In genomic region chr2:121554998-121555397, GRCh38 we compare ENCODE assay signal across 24 cellular contexts. TPM values are rescaled to one million over a fixed set of nuclear protein-coding genes. Genes with fewer than 3 reads are reported as not detected.
DNase-seq lines count a peak whose midpoint lies in the region; ATAC-seq and TF ChIP-seq lines count a peak whose summit lies in the region.
"Had no signal": no experiment of that assay in that cellular context is flagged by ENCODE, and none has a peak within 500 bp of the region (broad histone marks: within the 10 kb centered on the region; RNA-seq: fewer than 3 reads in every experiment).

No MANE protein-coding gene starts in this region.

- CTCF ChIA-PET in CD8-positive, alpha-beta memory T cell (lab: Charles Lee), result interaction anchor here (1.2 kb wide), 1 partner anchor 12 kb away, joined by 3 read pairs; no protein-coding TSS in a partner anchor

- H3K36me3 ChIP-seq in CD8-positive, alpha-beta memory T cell (ENCODE audit: insufficient read depth, low read length), result no peaks in the 10 kb centered on the region
- no peaks in the 10 kb centered on the region for H3K36me3 ChIP-seq in gastrocnemius medialis
- H3K36me3 ChIP-seq: uterus had no signal

- peak overlapping the region in 1 of 7 donors; percentile 0 for H3K4me3 Mint-ChIP-seq in CD8-positive, alpha-beta memory T cell
- H3K4me3 Mint-ChIP-seq: activated CD4-positive, alpha-beta memory T cell treated with anti-CD3 and anti-CD28 coated beads for 36 hours; activated naive CD4-positive, alpha-beta T cell treated with anti-CD3 and anti-CD28 coated beads, Interleukin-2, amount 50 U/mL, for 24 hours had no signal

- H3K27ac Mint-ChIP-seq in CD8-positive, alpha-beta memory T cell, result peak overlapping the region in 5 of 8 donors; percentile 7 to 56 (median 36)
- H3K27ac Mint-ChIP-seq: activated CD4-positive, alpha-beta memory T cell treated with anti-CD3 and anti-CD28 coated beads for 36 hours; activated naive CD4-positive, alpha-beta T cell treated with anti-CD3 and anti-CD28 coated beads, Interleukin-2, amount 50 U/mL, for 24 hours had no signal

- no peaks in the 10 kb centered on the region for H3K27me3 Mint-ChIP-seq in CD8-positive, alpha-beta memory T cell
- H3K27me3 Mint-ChIP-seq: activated CD4-positive, alpha-beta memory T cell treated with anti-CD3 and anti-CD28 coated beads for 36 hours; activated naive CD4-positive, alpha-beta T cell treated with anti-CD3 and anti-CD28 coated beads, Interleukin-2, amount 50 U/mL, for 24 hours had no signal

- in situ Hi-C loops in gastrocnemius medialis (cut with MboI; ENCODE audit: low sequenced_read_pairs in 4 of 4) (no loop called here), ACHN (cut with HindIII; ENCODE audit: low pct_ligation_motif_present, low pct_unique_long_range_greater_than_20kb, low sequenced_read_pairs) (no loop called here)

- no peaks in the 10 kb centered on the region for H3K9me3 Mint-ChIP-seq in CD8-positive, alpha-beta memory T cell
- H3K9me3 Mint-ChIP-seq: activated naive CD4-positive, alpha-beta T cell treated with anti-CD3 and anti-CD28 coated beads, Interleukin-2, amount 50 U/mL, for 24 hours had no signal

- no peak for DNase-seq in CD8-positive, alpha-beta memory T cell
- DNase-seq in NCI-H2171 (lab: John Stamatoyannopoulos, UW) (peak; percentile 22), left cardiac atrium (no peak), gastrocnemius medialis (no peak), ACHN (no peak), lower leg skin (ENCODE audit: low spot score in 2 of 2) (no peak)
- no peak for DNase-seq in activated naive CD4-positive, alpha-beta T cell (lab: John Stamatoyannopoulos, UW)
- DNase-seq: activated CD4-positive, alpha-beta memory T cell treated with anti-CD3 and anti-CD28 coated beads for 36 hours; activated T-cell treated with anti-CD3 and anti-CD28 coated beads, Interleukin-2, amount 50 U/mL, for 1 hour; cortex of kidney; hippocampal formation; islet precursor cell; MM.1S; mucosa of descending colon; NCI-H1694 treated with DMSO at 0.1 percent for 48 hours; NCI-H524; SHP77; stimulated activated CD4-positive, alpha-beta T cell treated with anti-CD3 and anti-CD28 coated beads, Interleukin-2, amount 100 ng/mL, for 48 hours; uterus had no signal

- no peak for TF ChIP-seq POLR2A in gastrocnemius medialis (IDR thresholded peaks at IDR 0.05)
- no peak for TF ChIP-seq POLR2A in lower leg skin (IDR thresholded peaks at IDR 0.05)

- no peaks in the 10 kb centered on the region for H3K27me3 ChIP-seq in CD8-positive, alpha-beta memory T cell (ENCODE audit: insufficient read depth, low read length, poor library complexity, severe bottlenecking)
- H3K27me3 ChIP-seq in gastrocnemius medialis, result no peaks in the 10 kb centered on the region
- H3K27me3 ChIP-seq: uterus had no signal

- WGBS in lower leg skin, 2 donors, result 88% methylated on average over 7 of the region's 7 CpGs

- POLR2A ChIA-PET in CD8-positive, alpha-beta memory T cell (lab: Charles Lee), result no interaction called here

- ATAC-seq in left cardiac atrium (peak; percentile 23 to 24), gastrocnemius medialis (peak; percentile 31 to 51)
- ATAC-seq: mucosa of descending colon had no signal

- intact Hi-C loops in left cardiac atrium (cut with DNase I), result no loop called here
- intact Hi-C loops in gastrocnemius medialis (cut with DNase I; ENCODE audit: low total_unique reads), result no loop called here
- intact Hi-C loops in lower leg skin (cut with DNase I; ENCODE audit: low total_unique reads), result no loop called here

- H3K4me1 ChIP-seq in CD8-positive, alpha-beta memory T cell (ENCODE audit: insufficient read depth, low read length), result no peaks in the 10 kb centered on the region
- peaks cover 48 to 56% of the 10 kb centered on the region in 2 donors for H3K4me1 ChIP-seq in gastrocnemius medialis
- H3K4me1 ChIP-seq: uterus had no signal

- no peak overlapping the region for H3K27ac ChIP-seq in CD8-positive, alpha-beta memory T cell (ENCODE audit: low read depth, low read length)
- H3K27ac ChIP-seq in gastrocnemius medialis, result peak overlapping the region in 3 of 4 donors; percentile 5 to 67 (median 50)
- H3K27ac ChIP-seq: uterus, VCaP had no signal

- peaks cover 4 to 8% (median 6%) of the 10 kb centered on the region in 3 donors for H3K36me3 Mint-ChIP-seq in CD8-positive, alpha-beta memory T cell

- H3K9me3 ChIP-seq in CD8-positive, alpha-beta memory T cell (ENCODE audit: low read length), result no peaks in the 10 kb centered on the region
- no peaks in the 10 kb centered on the region for H3K9me3 ChIP-seq in gastrocnemius medialis
- H3K9me3 ChIP-seq: mucosa of descending colon, uterus had no signal

- TF ChIP-seq CTCF in gastrocnemius medialis (IDR thresholded peaks at IDR 0.05 in 4 of 5, conservative IDR thresholded peaks at IDR 0.05 in 1 of 5), result no peak
- no peak for TF ChIP-seq CTCF in lower leg skin (IDR thresholded peaks at IDR 0.05)

- peaks cover 59 to 65% (median 65%) of the 10 kb centered on the region in 3 donors for H3K4me1 Mint-ChIP-seq in CD8-positive, alpha-beta memory T cell

- H3K4me3 ChIP-seq in CD8-positive, alpha-beta memory T cell (ENCODE audit: low read length), result no peak overlapping the region
- no peak overlapping the region for H3K4me3 ChIP-seq in gastrocnemius medialis
- no peak overlapping the region for H3K4me3 ChIP-seq in lower leg skin (ENCODE audit: low read depth, poor library complexity, severe bottlenecking)
- H3K4me3 ChIP-seq: mucosa of descending colon, uterus had no signal

RNA-seq across cellular contexts. Expression of gene RNU4ATAC, which starts 24.3 kb away (rescaled TPM):
- total RNA-seq in CD8-positive, alpha-beta memory T cell, result not detected
- polyA plus RNA-seq in CD8-positive, alpha-beta memory T cell, result not detected
- 10 to 100 TPM in 1 of 2 donors, not detected in 1; 24.3 TPM for total RNA-seq in left cardiac atrium
- total RNA-seq in gastrocnemius medialis, result not detected
- under 1 TPM in 1 of 4 donors, not detected in 3; under 0.01 TPM for total RNA-seq in lower leg skin
- total RNA-seq: activated CD4-positive, alpha-beta memory T cell treated with anti-CD3 and anti-CD28 coated beads for 36 hours; osteocyte; T-helper 1 cell treated with Interleukin-12 subunit alpha and Interleukin-12 subunit beta and Interleukin-4 antibody, amounts not matched to agents 30 ng/mL and 1 ng/mL, for 36 hours had no signal
- polyA plus RNA-seq: BJ had no signal

Comparison
In these comparisons a context has a peak if more than half of its experiments do, and no peak if none do; other contexts are left out.
1. RNA of gene RNU4ATAC, which starts 24.3 kb away (total RNA-seq): 24.3 TPM in left cardiac atrium; not detected in CD8-positive, alpha-beta memory T cell, not detected in gastrocnemius medialis and under 0.01 TPM in lower leg skin; every median in the first group is over 4 times any median in the second.